ENCODE assay signal across 10 cellular contexts in genomic region chr3:156677536-156677935, GRCh38. TPM values are rescaled to one million over a fixed set of nuclear protein-coding genes. Genes with fewer than 3 reads are reported as not detected.
A peak's percentile ranks its signal among the peaks of the same experiment; 100 is the strongest.
DNase-seq lines count a peak whose midpoint lies in the region; ATAC-seq, FAIRE-seq and TF ChIP-seq lines count a peak whose summit lies in the region.
"Had no signal": no experiment of that assay in that cellular context is flagged by ENCODE, and none has a peak within 500 bp of the region (broad histone marks: within the 10 kb centered on the region; RNA-seq: fewer than 3 reads in every experiment).

No MANE protein-coding gene starts in this region.

- H3K36me3 Mint-ChIP-seq in WTC11: peaks cover 20% of the 10 kb centered on the region

- POLR2A ChIA-PET in WTC11 (lab: Charles Lee): no interaction called here

- in situ Hi-C loops in GM13977 (cut with MboI; ENCODE audit: low pct_unique_long_range_greater_than_20kb, low sequenced_read_pairs, unreplicated experiment): loop anchor here (10.0 kb wide), 1 partner anchor 457 kb away; no protein-coding TSS in a partner anchor

- CTCF ChIA-PET in WTC11 (lab: Charles Lee): no interaction called here

- peak overlapping the region; percentile 8; the same call in 1 of the 2 replicates for H3K27ac Mint-ChIP-seq in WTC11

- H3K27me3 ChIP-seq in left ventricle myocardium inferior (ENCODE audit: low read depth): no peaks in the 10 kb centered on the region
- H3K27me3 ChIP-seq in heart left ventricle: no peaks in the 10 kb centered on the region
- no peaks in the 10 kb centered on the region for H3K27me3 ChIP-seq in thoracic aorta (replicated peaks; ENCODE audit: insufficient read depth)
- no peaks in the 10 kb centered on the region for H3K27me3 ChIP-seq in left lung

- no peaks in the 10 kb centered on the region for H3K9me3 Mint-ChIP-seq in WTC11

- no peak for DNase-seq in left ventricle myocardium inferior
- no peak for DNase-seq in heart left ventricle
- no peak for DNase-seq in WTC11 (ENCODE audit: low spot score)
- no peak for DNase-seq in fibroblast of villous mesenchyme (ENCODE audit: low read depth)
- DNase-seq in thoracic aorta (ENCODE audit: low spot score): no peak
- no peak for DNase-seq in left lung
- DNase-seq in GM13977 (ENCODE audit: low spot score): no peak
- no peak for DNase-seq in GM12892 (ENCODE audit: insufficient read length)
- DNase-seq: SIG-M5 had no signal

- H3K9me3 ChIP-seq in left ventricle myocardium inferior (replicated peaks) (no peaks in the 10 kb centered on the region), heart left ventricle (no peaks in the 10 kb centered on the region), thoracic aorta (no peaks in the 10 kb centered on the region), left lung (no peaks in the 10 kb centered on the region)

- peak overlapping the region; percentile 95 for H3K27ac ChIP-seq in left ventricle myocardium inferior (replicated peaks)
- peak overlapping the region in 5 of 12 donors; percentile 22 to 99 (median 97) for H3K27ac ChIP-seq in heart left ventricle
- H3K27ac ChIP-seq in thoracic aorta: no peak overlapping the region
- H3K27ac ChIP-seq in left lung: peak overlapping the region in 1 of 2 donors; percentile 99

- FAIRE-seq in GM12892 (lab: Jason Lieb, UNC): no peak
- FAIRE-seq: H1 had no signal

- H3K4me1 ChIP-seq in left ventricle myocardium inferior: peaks cover 90% of the 10 kb centered on the region
- H3K4me1 ChIP-seq in heart left ventricle: peaks cover 8 to 76% (median 56%) of the 10 kb centered on the region in 12 donors
- H3K4me1 ChIP-seq in thoracic aorta (ENCODE audit: control insufficient read depth in 1 of 2, low read depth in 2 of 2): peaks cover 35 to 63% of the 10 kb centered on the region in 2 donors
- peaks cover 27 to 76% of the 10 kb centered on the region in 2 donors for H3K4me1 ChIP-seq in left lung

- peaks cover 7% of the 10 kb centered on the region; the same call in 1 of the 2 replicates for H3K27me3 Mint-ChIP-seq in WTC11 (ENCODE audit: low read depth)

- TF ChIP-seq POLR2A in heart left ventricle (IDR thresholded peaks at IDR 0.05): no peak
- TF ChIP-seq POLR2A in GM12892 (IDR thresholded peaks at IDR 0.05; ENCODE audit: low read depth, low read length): no peak

- no peak for ATAC-seq in heart left ventricle
- no peak for ATAC-seq in WTC11
- no peak for ATAC-seq in thoracic aorta (ENCODE audit: insufficient number of reproducible peaks, low FRiP score, low read depth)
- ATAC-seq in left lung: no peak

- peaks cover 31% of the 10 kb centered on the region for H3K4me1 Mint-ChIP-seq in WTC11

- 8 to 22% (median 15%) methylated on average over 2 of the region's 2 CpGs for WGBS in heart left ventricle, 4 donors

- H3K36me3 ChIP-seq in left ventricle myocardium inferior (peaks cover 17% of the 10 kb centered on the region), heart left ventricle (peaks cover 0 to 31% (median 20%) of the 10 kb centered on the region in 9 donors), thoracic aorta (peaks cover 10% of the 10 kb centered on the region), left lung (peaks cover 0 to 24% of the 10 kb centered on the region in 2 donors)

- TF ChIP-seq CTCF in left ventricle myocardium inferior (IDR thresholded peaks at IDR 0.05; ENCODE audit: borderline replicate concordance) (no peak), heart left ventricle (IDR thresholded peaks at IDR 0.05) (no peak), WTC11 (IDR thresholded peaks at IDR 0.05) (no peak), fibroblast of villous mesenchyme (IDR thresholded peaks at IDR 0.05; ENCODE audit: insufficient read depth, low read depth, low read length) (no peak), thoracic aorta (IDR thresholded peaks at IDR 0.05) (no peak), left lung (IDR thresholded peaks at IDR 0.05) (no peak), GM13977 (IDR thresholded peaks at IDR 0.05; ENCODE audit: extremely low read depth, insufficient read depth, missing control alignments) (no peak)

- H3K4me3 Mint-ChIP-seq in WTC11: no peak overlapping the region

- H3K4me3 ChIP-seq in left ventricle myocardium inferior (peak overlapping the region; percentile 81), heart left ventricle (peak overlapping the region in 3 of 12 donors; percentile 3 to 88 (median 7)), fibroblast of villous mesenchyme (ENCODE audit: low read depth, low read length) (peak overlapping the region; percentile 74), thoracic aorta (peak overlapping the region; percentile 95), left lung (peak overlapping the region in 1 of 2 donors; percentile 92)

- intact Hi-C loops in left ventricle myocardium inferior (cut with micrococcal nuclease): loop anchor here (5.0 to 10.0 kb wide), 2 partner anchors 123 to 405 kb away; partner anchors contain the start of gene SSR3
- intact Hi-C loops in heart left ventricle (cut with DNase I): loop anchor here in 9 of 10 donors (2.0 to 10.0 kb wide), 10 partner anchors 135 to 525 kb away; partner anchors contain the start of gene LEKR1 (in 4 of the 9)
- intact Hi-C loops in left lung (cut with DNase I): loop anchor here in 1 of 2 donors (10.0 kb wide), 3 partner anchors 123 to 457 kb away; partner anchors contain the start of gene SSR3

TF ChIP-seq in WTC11, 78 proteins besides CTCF, POLR2A, EP300 and RAD21 (continues in another document):
- no peak for TF ChIP-seq NFYB (CRISPR knock-in tag; conservative IDR thresholded peaks at IDR 0.05; ENCODE audit: low read depth)
- no peak for TF ChIP-seq ZSCAN18 (CRISPR knock-in tag; IDR thresholded peaks at IDR 0.05)
- TF ChIP-seq ZNF263 (CRISPR knock-in tag; IDR thresholded peaks at IDR 0.05; ENCODE audit: low read depth): no peak
- TF ChIP-seq TEAD1 (CRISPR knock-in tag; IDR thresholded peaks at IDR 0.05): no peak
- TF ChIP-seq ZNF425 (CRISPR knock-in tag; conservative IDR thresholded peaks at IDR 0.05): no peak
- TF ChIP-seq ATF6 (CRISPR knock-in tag; IDR thresholded peaks at IDR 0.05): no peak
- no peak for TF ChIP-seq ZNF138 (CRISPR knock-in tag; conservative IDR thresholded peaks at IDR 0.05)
- no peak for TF ChIP-seq JUN (CRISPR knock-in tag; IDR thresholded peaks at IDR 0.05)
- TF ChIP-seq SMAD4 (CRISPR knock-in tag; IDR thresholded peaks at IDR 0.05): no peak
- TF ChIP-seq TEAD4 (CRISPR knock-in tag; IDR thresholded peaks at IDR 0.05): no peak
- TF ChIP-seq ZNF121 (CRISPR knock-in tag; IDR thresholded peaks at IDR 0.05): no peak
- TF ChIP-seq TCF7 (CRISPR knock-in tag; IDR thresholded peaks at IDR 0.05; ENCODE audit: low read depth): no peak
- no peak for TF ChIP-seq ATF1 (CRISPR knock-in tag; IDR thresholded peaks at IDR 0.05)

RNA-seq across cellular contexts. Expression of gene TIPARP, which starts 3.1 kb away (rescaled TPM):
- total RNA-seq in left ventricle myocardium inferior (27.2 TPM), heart left ventricle (10 to 100 TPM; 17.8 to 46.8 (median 33.8) TPM), WTC11 (2021) (5.0 to 5.6 TPM (median 5.1 TPM) in 3 replicates), fibroblast of villous mesenchyme (58.9 and 91.1 TPM in 2 replicates), thoracic aorta (10 to 100 TPM; 19.8 to 77.2 TPM), left lung (10 to 100 TPM; 47.7 to 49.5 TPM)
- 10 to 100 TPM; 12.8 to 36.7 TPM for polyA plus RNA-seq in heart left ventricle
- 29.5 TPM for polyA plus RNA-seq in GM12892 (2012; ENCODE audit: missing spikeins)
